ENCODE assay signal across 17 cellular contexts in genomic region chr4:152081024-152081423, GRCh38.
DNase-seq lines count a peak whose midpoint lies in the region; ATAC-seq and TF ChIP-seq lines count a peak whose summit lies in the region.
"Had no signal": no experiment of that assay in that cellular context is flagged by ENCODE, and none has a peak within 500 bp of the region (broad histone marks: within the 10 kb centered on the region; RNA-seq: fewer than 3 reads in every experiment).

No MANE protein-coding gene starts in this region.

- peak overlapping the region; percentile 5 to 23 for H3K4me3 Mint-ChIP-seq in activated T-cell treated with anti-CD3 and anti-CD28 coated beads, Interleukin-2, amount 50 U/mL, for 72 hours
- peak overlapping the region in 2 of 10 donors; percentile 45 to 83 for H3K4me3 Mint-ChIP-seq in naive thymus-derived CD8-positive, alpha-beta T cell
- H3K4me3 Mint-ChIP-seq: natural killer cell had no signal

- H3K4me1 Mint-ChIP-seq in activated T-cell treated with anti-CD3 and anti-CD28 coated beads, Interleukin-2, amount 50 U/mL, for 72 hours (ENCODE audit: low read depth): peaks cover 73% of the 10 kb centered on the region
- H3K4me1 Mint-ChIP-seq in naive thymus-derived CD8-positive, alpha-beta T cell: peaks cover 32 to 93% (median 75%) of the 10 kb centered on the region in 4 donors

- H3K27me3 Mint-ChIP-seq in activated T-cell treated with anti-CD3 and anti-CD28 coated beads, Interleukin-2, amount 50 U/mL, for 72 hours (ENCODE audit: low read depth): no peaks in the 10 kb centered on the region
- H3K27me3 Mint-ChIP-seq in naive thymus-derived CD8-positive, alpha-beta T cell: no peaks in the 10 kb centered on the region

- no peak overlapping the region for H3K4me3 ChIP-seq in brain microvascular endothelial cell (ENCODE audit: low read depth, low read length)
- H3K4me3 ChIP-seq: tibial nerve had no signal

- H3K27ac ChIP-seq in brain microvascular endothelial cell: no peak overlapping the region
- H3K27ac ChIP-seq: tibial nerve had no signal

- POLR2A ChIA-PET in naive thymus-derived CD8-positive, alpha-beta T cell (lab: Charles Lee): interaction anchor here (0.6 to 1.7 kb wide), 8 partner anchors 8 to 153 kb away, joined by 3 to 5 read pairs (median 3); no protein-coding TSS in a partner anchor

- TF ChIP-seq CTCF in brain microvascular endothelial cell (IDR thresholded peaks at IDR 0.05; ENCODE audit: low read depth, low read length, missing control alignments): no peak

- peaks cover 1 to 5% of the 10 kb centered on the region in 2 donors for H3K9me3 Mint-ChIP-seq in activated T-cell treated with anti-CD3 and anti-CD28 coated beads, Interleukin-2, amount 50 U/mL, for 72 hours
- no peaks in the 10 kb centered on the region for H3K9me3 Mint-ChIP-seq in naive thymus-derived CD8-positive, alpha-beta T cell
- H3K9me3 Mint-ChIP-seq: natural killer cell had no signal

- ATAC-seq in activated T-cell treated with anti-CD3 and anti-CD28 coated beads, Interleukin-2, amount 50 U/mL, for 72 hours (replicated peaks in 1 of 2): peak; percentile 33 to 58
- peak; percentile 74 for ATAC-seq in GM21381 (IDR thresholded peaks at IDR 0.05; ENCODE audit: unreplicated experiment)
- peak; percentile 75 for ATAC-seq in HG03378 (IDR thresholded peaks at IDR 0.05; ENCODE audit: unreplicated experiment)
- no peak for ATAC-seq in naive thymus-derived CD8-positive, alpha-beta T cell
- ATAC-seq in GM21526 (IDR thresholded peaks at IDR 0.05; ENCODE audit: low FRiP score, unreplicated experiment): no peak
- ATAC-seq: natural killer cell had no signal

- H3K27ac Mint-ChIP-seq in activated T-cell treated with anti-CD3 and anti-CD28 coated beads, Interleukin-2, amount 50 U/mL, for 72 hours: no peak overlapping the region
- peak overlapping the region in 9 of 10 donors; percentile 4 to 95 (median 80) for H3K27ac Mint-ChIP-seq in naive thymus-derived CD8-positive, alpha-beta T cell

- H3K27me3 ChIP-seq in brain microvascular endothelial cell (replicated peaks): no peaks in the 10 kb centered on the region
- H3K27me3 ChIP-seq: tibial nerve had no signal

- in situ Hi-C loops in brain microvascular endothelial cell (cut with HindIII; ENCODE audit: low pct_ligation_motif_present, low sequenced_read_pairs): no loop called here

- DNase-seq in activated T-cell treated with anti-CD3 and anti-CD28 coated beads, Interleukin-2, amount 50 U/mL, for 72 hours: no peak
- DNase-seq in activated T-cell treated with anti-CD3 and anti-CD28 coated beads for 4 hours (no peak), brain microvascular endothelial cell (no peak)
- DNase-seq in naive thymus-derived CD8-positive, alpha-beta T cell: no peak
- DNase-seq in activated effector memory CD4-positive, alpha-beta T cell treated with Interleukin-2 at 50 U/mL for 16 hours: no peak
- DNase-seq: ACHN; activated effector memory CD4-positive, alpha-beta T cell treated with anti-CD3 and anti-CD28 coated beads, Interleukin-2, amount 50 U/mL, for 16 hours; DMS 273 treated with DMSO at 0.1 percent for 48 hours; H7; KG1; natural killer cell; NCI-H1694; NCI-H524 had no signal

- H3K36me3 ChIP-seq in brain microvascular endothelial cell (replicated peaks): no peaks in the 10 kb centered on the region
- H3K36me3 ChIP-seq: tibial nerve had no signal

- peaks cover 6% of the 10 kb centered on the region in 2 donors for H3K36me3 Mint-ChIP-seq in activated T-cell treated with anti-CD3 and anti-CD28 coated beads, Interleukin-2, amount 50 U/mL, for 72 hours (ENCODE audit: insufficient read depth in 2 of 2)
- peaks cover 0 to 1% (median 0%) of the 10 kb centered on the region in 3 donors for H3K36me3 Mint-ChIP-seq in naive thymus-derived CD8-positive, alpha-beta T cell
- H3K36me3 Mint-ChIP-seq: natural killer cell had no signal

Comparison
In these comparisons a context has a peak if more than half of its experiments do, and no peak if none do; other contexts are left out.
1. ATAC-seq: peak in activated T-cell treated with anti-CD3 and anti-CD28 coated beads, Interleukin-2, amount 50 U/mL, for 72 hours (2 of 2), GM21381 (single experiment) and HG03378 (single experiment); none in naive thymus-derived CD8-positive, alpha-beta T cell (0 of 2) and GM21526 (single experiment).